Comparison of ENCODE assay signal across 1 cellular context in the genomic region with DNA sequence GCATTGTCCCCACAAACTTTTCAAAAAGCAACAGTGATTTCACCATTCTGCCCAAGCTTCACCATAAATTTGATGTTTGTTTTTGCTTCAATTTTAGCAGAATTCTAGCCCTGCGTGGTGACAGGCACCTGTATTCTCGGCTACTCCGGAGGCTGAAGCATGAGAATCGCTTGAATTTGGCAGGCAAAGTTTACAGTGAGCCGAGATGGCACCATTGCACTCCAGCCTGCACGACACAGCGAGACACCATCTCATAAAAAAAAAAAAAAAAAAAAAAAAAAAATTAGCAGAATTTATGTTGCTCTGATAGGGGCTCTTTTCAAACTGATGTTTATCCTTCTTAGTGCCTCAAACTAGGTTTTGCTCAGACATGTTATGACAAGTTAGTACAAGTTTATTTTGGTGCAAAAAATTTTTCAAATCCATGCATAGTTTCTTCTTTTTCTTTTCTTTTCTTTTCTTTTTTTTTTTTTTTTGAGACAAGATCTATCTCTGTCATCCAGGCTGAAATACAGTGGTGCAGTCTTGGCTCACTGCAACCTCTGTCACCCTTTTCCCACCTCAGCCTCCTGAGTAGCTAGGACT.
TF ChIP-seq lines count a peak whose summit lies in the region.

No MANE protein-coding gene starts in this region.

TF ChIP-seq in HEK293, 187 proteins besides CTCF, POLR2A, EP300 and RAD21 (continued from another document):
- TF ChIP-seq, protein P1, sequence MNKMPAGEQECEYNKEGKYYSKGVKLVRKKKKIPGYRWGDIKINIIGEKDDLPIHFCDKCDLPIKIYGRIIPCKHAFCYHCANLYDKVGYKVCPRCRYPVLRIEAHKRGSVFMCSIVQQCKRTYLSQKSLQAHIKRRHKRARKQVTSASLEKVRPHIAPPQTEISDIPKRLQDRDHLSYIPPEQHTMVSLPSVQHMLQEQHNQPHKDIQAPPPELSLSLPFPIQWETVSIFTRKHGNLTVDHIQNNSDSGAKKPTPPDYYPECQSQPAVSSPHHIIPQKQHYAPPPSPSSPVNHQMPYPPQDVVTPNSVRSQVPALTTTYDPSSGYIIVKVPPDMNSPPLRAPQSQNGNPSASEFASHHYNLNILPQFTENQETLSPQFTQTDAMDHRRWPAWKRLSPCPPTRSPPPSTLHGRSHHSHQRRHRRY (tag by site-specific recombination; IDR thresholded peaks at IDR 0.05), result no peak
- no peak for TF ChIP-seq ZNF416 (tag by site-specific recombination; IDR thresholded peaks at IDR 0.05)
- no peak for TF ChIP-seq ZNF514 (tag by site-specific recombination; IDR thresholded peaks at IDR 0.05)
- TF ChIP-seq ZNF701 (tag by site-specific recombination; IDR thresholded peaks at IDR 0.05), result no peak
- TF ChIP-seq, protein P2, sequence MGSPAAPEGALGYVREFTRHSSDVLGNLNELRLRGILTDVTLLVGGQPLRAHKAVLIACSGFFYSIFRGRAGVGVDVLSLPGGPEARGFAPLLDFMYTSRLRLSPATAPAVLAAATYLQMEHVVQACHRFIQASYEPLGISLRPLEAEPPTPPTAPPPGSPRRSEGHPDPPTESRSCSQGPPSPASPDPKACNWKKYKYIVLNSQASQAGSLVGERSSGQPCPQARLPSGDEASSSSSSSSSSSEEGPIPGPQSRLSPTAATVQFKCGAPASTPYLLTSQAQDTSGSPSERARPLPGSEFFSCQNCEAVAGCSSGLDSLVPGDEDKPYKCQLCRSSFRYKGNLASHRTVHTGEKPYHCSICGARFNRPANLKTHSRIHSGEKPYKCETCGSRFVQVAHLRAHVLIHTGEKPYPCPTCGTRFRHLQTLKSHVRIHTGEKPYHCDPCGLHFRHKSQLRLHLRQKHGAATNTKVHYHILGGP (tag by site-specific recombination; IDR thresholded peaks at IDR 0.05), result no peak
- no peak for TF ChIP-seq ZNF707 (tag by site-specific recombination; IDR thresholded peaks at IDR 0.05)
